ENCODE assay signal across 8 cellular contexts in the genomic region with DNA sequence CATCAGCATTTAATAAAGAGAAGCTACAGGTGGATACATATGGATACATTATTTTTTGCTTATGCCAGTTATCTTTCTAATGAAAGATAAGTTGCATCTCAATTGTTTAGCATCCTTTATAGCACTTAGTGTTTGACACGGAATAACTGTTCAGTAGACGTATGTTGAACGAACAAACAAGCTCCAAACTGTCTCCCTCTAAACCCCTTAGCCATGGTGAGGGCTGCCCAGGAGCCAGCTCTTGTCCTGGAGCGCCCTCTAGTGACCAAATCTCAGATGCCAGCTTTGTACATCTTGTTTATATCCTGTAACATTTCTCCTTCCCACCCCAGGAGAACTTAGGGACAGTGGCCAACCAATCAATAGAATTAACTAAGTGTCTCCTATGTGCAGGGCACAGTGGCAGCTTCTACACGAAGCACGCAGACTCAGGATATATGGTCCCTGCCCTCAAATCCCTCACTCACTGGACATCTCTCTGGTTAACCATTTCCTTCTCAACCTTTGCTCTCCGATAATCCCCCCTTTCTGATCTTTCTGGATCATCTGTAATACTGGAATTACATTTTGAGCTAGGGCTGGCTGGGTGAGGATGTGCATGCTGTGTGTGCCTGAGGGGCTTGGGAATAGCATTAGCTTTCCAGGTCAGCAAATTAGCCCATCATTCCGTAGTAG. TPM values are rescaled to one million over a fixed set of nuclear protein-coding genes. Genes with fewer than 3 reads are reported as not detected.
DNase-seq lines count a peak whose midpoint lies in the region; ATAC-seq and TF ChIP-seq lines count a peak whose summit lies in the region.

No MANE protein-coding gene starts in this region.

- DNase-seq in GM10266 (ENCODE audit: extremely low spot score), result peak; percentile 81
- DNase-seq in M059J (ENCODE audit: low read depth), result peak; percentile 70
- DNase-seq in RPMI7951 (ENCODE audit: low read depth), result peak; percentile 63
- peak; percentile 84 for DNase-seq in activated T-cell treated with anti-CD3 and anti-CD28 coated beads, Interleukin-2, amount 50 U/mL, for 48 hours
- peak; percentile 83 for DNase-seq in fibroblast of the aortic adventitia (ENCODE audit: low read depth)
- peak; percentile 47 for DNase-seq in occipital lobe (lab: John Stamatoyannopoulos, UW)
- DNase-seq in suprapubic skin (ENCODE audit: low spot score in 2 of 2), result peak in 1 of 2 donors; percentile 80

- H3K4me3 ChIP-seq in fibroblast of the aortic adventitia (ENCODE audit: low read depth, low read length) (no peak overlapping the region), suprapubic skin (no peak overlapping the region)

- ATAC-seq in HG03045 (IDR thresholded peaks at IDR 0.05; ENCODE audit: unreplicated experiment), result no peak

- TF ChIP-seq POLR2A in suprapubic skin (IDR thresholded peaks at IDR 0.05), result no peak

- H3K27ac ChIP-seq in suprapubic skin, result no peak overlapping the region

- no peaks in the 10 kb centered on the region for H3K36me3 ChIP-seq in suprapubic skin

- H3K9me3 ChIP-seq in suprapubic skin, result no peaks in the 10 kb centered on the region

- TF ChIP-seq EP300 in suprapubic skin (IDR thresholded peaks at IDR 0.05), result no peak

- H3K27me3 ChIP-seq in suprapubic skin, result no peaks in the 10 kb centered on the region

- 23% methylated on average over 8 of the region's 8 CpGs for WGBS in suprapubic skin

- H3K4me1 ChIP-seq in suprapubic skin, result no peaks in the 10 kb centered on the region

- TF ChIP-seq CTCF in GM10266 (IDR thresholded peaks at IDR 0.05; ENCODE audit: control insufficient read depth, insufficient read depth, low read depth, missing control alignments) (peak; percentile 91), fibroblast of the aortic adventitia (IDR thresholded peaks at IDR 0.05; ENCODE audit: insufficient read depth, low read length) (peak; percentile 94), suprapubic skin (IDR thresholded peaks at IDR 0.05) (peak; percentile 69 to 87)

RNA-seq across cellular contexts. Expression of a gene that starts 22.9 kb away (rescaled TPM):
- not detected in 2 replicates for total RNA-seq in M059J (2014; rRNA removed; shearing (Covaris generic))
- total RNA-seq in RPMI7951 (2014; rRNA removed; shearing (Covaris generic)), result not detected in 2 replicates
- not detected in 2 replicates for total RNA-seq in fibroblast of the aortic adventitia (ENCODE audit: low replicate concordance)
- total RNA-seq in occipital lobe, result not detected
- total RNA-seq in suprapubic skin, result not detected

RNA-seq across cellular contexts. Expression of a gene that starts 45.1 kb away (rescaled TPM):
- total RNA-seq in M059J (2014; rRNA removed; shearing (Covaris generic)), result 1.6 and 1.9 TPM in 2 replicates
- total RNA-seq in RPMI7951 (2014; rRNA removed; shearing (Covaris generic)), result 0.24 and 0.39 TPM in 2 replicates
- total RNA-seq in fibroblast of the aortic adventitia (ENCODE audit: low replicate concordance), result not detected in 2 replicates
- total RNA-seq in occipital lobe, result not detected
- total RNA-seq in suprapubic skin, result 1 to 10 TPM in 1 of 4 donors, under 1 TPM in 1, not detected in 2; 0.72 to 4.2 TPM
